In the genomic region with DNA sequence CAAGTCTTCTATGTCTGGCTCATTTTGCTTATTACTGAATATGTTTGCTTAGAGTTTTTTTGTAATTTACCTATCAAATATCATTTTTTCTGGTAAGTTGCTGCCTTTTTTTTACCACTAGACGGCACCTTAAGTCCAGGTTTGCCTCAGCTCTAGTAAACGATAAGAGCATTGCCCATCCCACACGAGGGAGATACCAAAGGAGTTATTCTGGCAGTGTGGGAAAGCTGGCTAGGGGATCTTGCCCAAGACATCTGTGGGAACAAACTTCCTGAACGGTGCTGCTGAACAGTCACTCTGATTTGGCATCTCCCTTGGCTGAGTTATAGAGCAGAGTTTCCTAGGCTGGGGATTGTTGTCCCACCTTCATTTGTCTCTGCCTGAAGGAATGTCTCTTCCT, we compare ENCODE assay signal across 13 cellular contexts.
A peak's percentile ranks its signal among the peaks of the same experiment; 100 is the strongest.
DNase-seq lines count a peak whose midpoint lies in the region; ATAC-seq, FAIRE-seq and TF ChIP-seq lines count a peak whose summit lies in the region.
"Had no signal": no experiment of that assay in that cellular context is flagged by ENCODE, and none has a peak within 500 bp of the region (broad histone marks: within the 10 kb centered on the region; RNA-seq: fewer than 3 reads in every experiment).

No MANE protein-coding gene starts in this region.

- no peaks in the 10 kb centered on the region for H3K79me2 ChIP-seq in astrocyte (ENCODE audit: insufficient read depth, low read length)

- no peaks in the 10 kb centered on the region for H3K27me3 Mint-ChIP-seq in astrocyte (ENCODE audit: low read depth, unreplicated experiment)
- no peaks in the 10 kb centered on the region for H3K27me3 Mint-ChIP-seq in stimulated activated memory B cell treated with anti-CD40 and anti-IgM and Interleukin-4, amounts not matched to agents 10 μg/mL and 1 μg/mL and 100 μg/mL, for 72 hours

- in situ Hi-C loops in KBM-7 (cut with MboI; ENCODE audit: low pct_unique_long_range_greater_than_20kb, low sequenced_read_pairs): no loop called here

- no peak for FAIRE-seq in astrocyte (lab: Jason Lieb, UNC)

- H3K9me3 Mint-ChIP-seq in astrocyte (ENCODE audit: unreplicated experiment): peaks cover 21% of the 10 kb centered on the region
- H3K9me3 Mint-ChIP-seq in stimulated activated memory B cell treated with anti-CD40 and anti-IgM and Interleukin-4, amounts not matched to agents 10 μg/mL and 1 μg/mL and 100 μg/mL, for 72 hours: no peaks in the 10 kb centered on the region

- no peak overlapping the region for H3K4me2 ChIP-seq in astrocyte (ENCODE audit: low read length)

- H3K9me3 ChIP-seq in astrocyte (ENCODE audit: insufficient read depth, low read depth, low read length) (no peaks in the 10 kb centered on the region), aorta (ENCODE audit: control insufficient read depth, low read length) (peaks cover 4% of the 10 kb centered on the region)

- peak; percentile 29 for TF ChIP-seq CTCF in astrocyte (IDR thresholded peaks at IDR 0.05; ENCODE audit: insufficient read depth, low read depth, low read length)

- no peaks in the 10 kb centered on the region for H3K4me1 Mint-ChIP-seq in astrocyte (ENCODE audit: low read depth, unreplicated experiment)
- H3K4me1 Mint-ChIP-seq in stimulated activated memory B cell treated with anti-CD40 and anti-IgM and Interleukin-4, amounts not matched to agents 10 μg/mL and 1 μg/mL and 100 μg/mL, for 72 hours: no peaks in the 10 kb centered on the region

- peak; percentile 68 for DNase-seq in EH (ENCODE audit: low read depth)
- DNase-seq in KBM-7: peak; percentile 21
- peak; percentile 52 for DNase-seq in astrocyte (ENCODE audit: low read depth)
- DNase-seq in kidney tubule cell (ENCODE audit: low spot score): peak; percentile 26
- DNase-seq in aorta: no peak
- no peak for DNase-seq in cerebellar nuclear complex (lab: John Stamatoyannopoulos, UW)
- DNase-seq: activated naive CD4-positive, alpha-beta T cell; NCI-H446; retina; tibial artery had no signal

- WGBS in aorta, 2 donors: 60 to 62% methylated on average over 4 of the region's 4 CpGs

- ATAC-seq in GM18498 (IDR thresholded peaks at IDR 0.05; ENCODE audit: unreplicated experiment) (no peak), aorta (ENCODE audit: low FRiP score) (no peak)
- ATAC-seq in stimulated activated memory B cell treated with anti-CD40 and anti-IgM and Interleukin-4, amounts not matched to agents 10 μg/mL and 1 μg/mL and 100 μg/mL, for 72 hours: no peak

- H3K4me1 ChIP-seq in astrocyte (ENCODE audit: insufficient read depth, low read length) (no peaks in the 10 kb centered on the region), aorta (ENCODE audit: control insufficient read depth in 1 of 2, insufficient read depth in 2 of 2, low read length in 2 of 2) (peaks cover 0 to 2% of the 10 kb centered on the region in 2 donors)
- H3K4me1 ChIP-seq: SJCRH30 had no signal

- H2AFZ ChIP-seq in astrocyte (ENCODE audit: low read depth, low read length): no peak overlapping the region

- H3K36me3 ChIP-seq in astrocyte (ENCODE audit: insufficient read depth, low read length) (no peaks in the 10 kb centered on the region), aorta (ENCODE audit: control insufficient read depth in 1 of 2, insufficient read depth in 2 of 2, low read length in 1 of 2) (no peaks in the 10 kb centered on the region)
- H3K36me3 ChIP-seq: SJCRH30, tibial artery had no signal

- no peak overlapping the region for H3K4me3 ChIP-seq in astrocyte (ENCODE audit: insufficient read depth, low read depth, low read length)
- H3K4me3 ChIP-seq in aorta (ENCODE audit: low read length in 2 of 2): no peak overlapping the region
- H3K4me3 ChIP-seq: SJCRH30, tibial artery had no signal

- H3K27ac ChIP-seq in astrocyte (ENCODE audit: low read depth, low read length): no peak overlapping the region
- no peak overlapping the region for H3K27ac ChIP-seq in aorta (ENCODE audit: low read depth in 1 of 2, low read length in 2 of 2)
- H3K27ac ChIP-seq: SJCRH30, tibial artery had no signal

- H3K36me3 Mint-ChIP-seq in astrocyte (ENCODE audit: low read depth, unreplicated experiment): peaks cover 5% of the 10 kb centered on the region
- no peaks in the 10 kb centered on the region for H3K36me3 Mint-ChIP-seq in stimulated activated memory B cell treated with anti-CD40 and anti-IgM and Interleukin-4, amounts not matched to agents 10 μg/mL and 1 μg/mL and 100 μg/mL, for 72 hours

- no peaks in the 10 kb centered on the region for H4K20me1 ChIP-seq in astrocyte (ENCODE audit: insufficient read depth, low read length)

- H3K27ac Mint-ChIP-seq in astrocyte (ENCODE audit: unreplicated experiment): no peak overlapping the region
- no peak overlapping the region for H3K27ac Mint-ChIP-seq in stimulated activated memory B cell treated with anti-CD40 and anti-IgM and Interleukin-4, amounts not matched to agents 10 μg/mL and 1 μg/mL and 100 μg/mL, for 72 hours

- intact Hi-C loops in aorta (cut with DNase I): no loop called here

- H3K9ac ChIP-seq in astrocyte (ENCODE audit: low read length): no peak overlapping the region

- H3K27me3 ChIP-seq in astrocyte (ENCODE audit: insufficient read depth, low read length) (no peaks in the 10 kb centered on the region), aorta (ENCODE audit: control insufficient read depth in 1 of 2, insufficient read depth in 2 of 2, low read length in 1 of 2) (no peaks in the 10 kb centered on the region)
- H3K27me3 ChIP-seq: SJCRH30, tibial artery had no signal

- H3K4me3 Mint-ChIP-seq in astrocyte (ENCODE audit: unreplicated experiment): no peak overlapping the region
- H3K4me3 Mint-ChIP-seq in stimulated activated memory B cell treated with anti-CD40 and anti-IgM and Interleukin-4, amounts not matched to agents 10 μg/mL and 1 μg/mL and 100 μg/mL, for 72 hours: no peak overlapping the region

Comparison
In these comparisons a context has a peak if more than half of its experiments do, and no peak if none do; other contexts are left out.
1. DNase-seq: peak in EH (single experiment), KBM-7 (single experiment), astrocyte (single experiment) and kidney tubule cell (single experiment); none in aorta (0 of 2) and cerebellar nuclear complex (0 of 2).